In genomic region chr1:86704456-86704971, GRCh38 we compare ENCODE assay signal across 8 cellular contexts. TPM values are rescaled to one million over a fixed set of nuclear protein-coding genes. Genes with fewer than 3 reads are reported as not detected.
A peak's percentile ranks its signal among the peaks of the same experiment; 100 is the strongest.
DNase-seq lines count a peak whose midpoint lies in the region; ATAC-seq and FAIRE-seq lines count a peak whose summit lies in the region.

Gene SH3GLB1, plus strand, starts transcription at chr1:86704576. Its CDS starts 324 bp downstream, at chr1:86704900.

- no peak for FAIRE-seq in urothelium cell line (lab: Jason Lieb, UNC)

- H3K27me3 Mint-ChIP-seq in T-helper 17 cell = no peaks in the 10 kb centered on the region

- peak within 1 kb of the TSS; percentile 95 for H3K27ac Mint-ChIP-seq in T-helper 17 cell

- intact Hi-C loops in left ventricle myocardium superior (cut with micrococcal nuclease) = no loop called here

- peaks cover 33% of the 10 kb centered on the region for H3K4me1 Mint-ChIP-seq in T-helper 17 cell

- ATAC-seq in GM18502 (IDR thresholded peaks at IDR 0.05; ENCODE audit: poor library complexity, unreplicated experiment) (peak; percentile 87), HG02938 (IDR thresholded peaks at IDR 0.05; ENCODE audit: unreplicated experiment) (peak; percentile 88), T-helper 17 cell (peak; percentile 91), left ventricle myocardium superior (peak; percentile 95)

- peak within 1 kb of the TSS; percentile 98 for H3K4me3 Mint-ChIP-seq in T-helper 17 cell

- DNase-seq in NCI-H1694 (lab: John Stamatoyannopoulos, UW) (peak; percentile 80), T-helper 17 cell (peak; percentile 84 to 86 (median 85)), amygdala (lab: John Stamatoyannopoulos, UW) (peak; percentile 21 to 93 (median 79)), left ventricle myocardium superior (peak; percentile 94), pulmonary artery endothelial cell (ENCODE audit: low read depth, low spot score) (peak; percentile 51), urothelium cell line (ENCODE audit: low spot score) (peak; percentile 88)

- no peaks in the 10 kb centered on the region for H3K9me3 ChIP-seq in T-helper 17 cell (ENCODE audit: control insufficient read depth, low read length, poor library complexity, severe bottlenecking)

- peaks cover 7% of the 10 kb centered on the region for H3K36me3 Mint-ChIP-seq in T-helper 17 cell (ENCODE audit: low read depth)

RNA-seq across cellular contexts. Expression of gene SH3GLB1, which starts in this region (rescaled TPM):
- total RNA-seq in T-helper 17 cell = 10 to 100 TPM; 54.3 to 61.5 TPM
- 122 TPM for total RNA-seq in left ventricle myocardium superior
- total RNA-seq in pulmonary artery endothelial cell = 53.3 and 69.8 TPM in 2 replicates

Comparison
In these comparisons a context has a peak if more than half of its experiments do, and no peak if none do; other contexts are left out.
1. Peak in every context shown above with its lines: DNase-seq and ATAC-seq.